Comparison of ENCODE assay signal across 8 cellular contexts in genomic region chr3:39406368-39407258, GRCh38. TPM values are rescaled to one million over a fixed set of nuclear protein-coding genes. Genes with fewer than 3 reads are reported as not detected.
DNase-seq lines count a peak whose midpoint lies in the region; ATAC-seq and TF ChIP-seq lines count a peak whose summit lies in the region.

Gene RPSA, plus strand, starts transcription at chr3:39406720. Its CDS starts 934 bp downstream, at chr3:39407654.

- peak; percentile 43 for TF ChIP-seq POLR2A in testis (IDR thresholded peaks at IDR 0.05)

- peak within 1 kb of the TSS; percentile 77 for H3K4me3 ChIP-seq in GM12865 (ENCODE audit: low read depth, low read length)
- peak within 1 kb of the TSS; percentile 76 to 85 for H3K4me3 ChIP-seq in testis

- peaks cover 45% of the 10 kb centered on the region for H3K4me1 Mint-ChIP-seq in activated naive CD8-positive, alpha-beta T cell (ENCODE audit: low read depth)

- DNase-seq in GM12865 (ENCODE audit: low read depth), result peak; percentile 99
- peak; percentile 89 for DNase-seq in NCI-H1105 (lab: John Stamatoyannopoulos, UW)
- DNase-seq in SKM-1 treated with dmso at 0.1 percent for 144 hours (lab: John Stamatoyannopoulos, UW; ENCODE audit: unreplicated experiment), result peak; percentile 98
- DNase-seq in glomerular visceral epithelial cell (ENCODE audit: extremely low spot score), result peak; percentile 97
- peak; percentile 68 for DNase-seq in omental fat pad (ENCODE audit: low spot score)
- peak; percentile 98 for DNase-seq in testis

- ATAC-seq in HG02642 (IDR thresholded peaks at IDR 0.05; ENCODE audit: poor library complexity, unreplicated experiment) (peak; percentile 94), omental fat pad (ENCODE audit: low FRiP score) (peak; percentile 98)

- intact Hi-C loops in testis (cut with DNase I; ENCODE audit: low total_unique reads), result no loop called here

- peak within 1 kb of the TSS; percentile 100 for H3K27ac Mint-ChIP-seq in activated naive CD8-positive, alpha-beta T cell

- peaks cover 5% of the 10 kb centered on the region for H3K4me1 ChIP-seq in testis

- no peaks in the 10 kb centered on the region for H3K36me3 ChIP-seq in testis (ENCODE audit: low read depth, missing control alignments)

- TF ChIP-seq CTCF in GM12865 (IDR thresholded peaks at IDR 0.05; ENCODE audit: insufficient read depth, low read depth, low read length, missing control alignments) (peak; percentile 38), omental fat pad (IDR thresholded peaks at IDR 0.05) (no peak), testis (IDR thresholded peaks at IDR 0.05) (peak; percentile 29 to 31 (median 31))

- peak within 1 kb of the TSS; percentile 74 to 83 for H3K27ac ChIP-seq in testis

- no peaks in the 10 kb centered on the region for H3K9me3 ChIP-seq in testis

- WGBS in testis, 2 donors, result 0% methylated on average over 41 to 63 of the region's 63 CpGs

- no peaks in the 10 kb centered on the region for H3K27me3 ChIP-seq in testis

- H3K36me3 Mint-ChIP-seq in activated naive CD8-positive, alpha-beta T cell, result peaks cover 18% of the 10 kb centered on the region

- H3K9me3 Mint-ChIP-seq in activated naive CD8-positive, alpha-beta T cell (ENCODE audit: low read depth), result no peaks in the 10 kb centered on the region

- H3K4me3 Mint-ChIP-seq in activated naive CD8-positive, alpha-beta T cell, result peak within 1 kb of the TSS; percentile 97

- H3K27me3 Mint-ChIP-seq in activated naive CD8-positive, alpha-beta T cell, result no peaks in the 10 kb centered on the region

RNA-seq across cellular contexts. Expression of gene RPSA, which starts in this region (rescaled TPM):
- total RNA-seq in omental fat pad (1,000 to 10,000 TPM in 2 of 4 donors, 100 to 1,000 TPM in 2; 890 to 1,192 (median 1,008) TPM), testis (100 to 1,000 TPM; 387 to 661 TPM)
- 858 TPM for polyA plus RNA-seq in testis (ENCODE audit: insufficient read depth, low read depth, low replicate concordance)

Comparison
In these comparisons a context has a peak if more than half of its experiments do, and no peak if none do; other contexts are left out.
1. Peak in every context shown above with its lines: DNase-seq, ATAC-seq, H3K4me3 ChIP-seq and H3K27ac ChIP-seq.
2. CTCF ChIP-seq: peak in GM12865 (single experiment) and testis (3 of 3); none in omental fat pad (0 of 3).